Comparison of ENCODE assay signal across 19 cellular contexts in the genomic region with DNA sequence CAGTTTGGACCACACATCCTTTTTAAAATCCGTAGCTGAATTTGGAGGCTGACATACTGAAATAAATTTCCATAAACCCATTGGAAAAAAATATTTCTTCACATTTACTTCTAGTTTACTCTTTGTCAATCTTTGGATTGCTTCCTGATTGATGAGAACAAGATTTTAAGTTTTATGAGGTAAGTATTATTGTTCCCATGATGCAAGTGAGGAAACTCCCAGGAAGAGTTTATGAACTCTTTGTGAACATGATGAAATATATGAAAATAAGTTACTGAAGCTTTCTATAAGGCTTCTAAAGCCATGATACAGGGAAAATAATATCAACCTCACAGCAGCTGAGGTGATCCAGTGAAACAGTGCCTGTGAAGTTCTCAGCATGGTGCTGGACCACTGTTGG.
"Had no signal": no experiment of that assay in that cellular context is flagged by ENCODE, and none has a peak within 500 bp of the region (broad histone marks: within the 10 kb centered on the region; RNA-seq: fewer than 3 reads in every experiment).

No MANE protein-coding gene starts in this region.

- ATAC-seq: gastrocnemius medialis; heart right ventricle; mucosa of descending colon; naive thymus-derived CD8-positive, alpha-beta T cell; stimulated activated effector memory CD8-positive, alpha-beta T cell treated with anti-CD3 and anti-CD28 coated beads, Interleukin-12 subunit alpha, Interleukin-12 subunit beta, amount 100 ng/mL, for 72 hours; stimulated activated naive CD8-positive, alpha-beta T cell treated with anti-CD3 and anti-CD28 coated beads, Interleukin-15, Interleukin-2, amounts not matched to agents 100 U/mL and 50 U/mL, for 24 hours; upper lobe of right lung had no signal

- H3K4me3 ChIP-seq: esophagus muscularis mucosa, gastrocnemius medialis, heart right ventricle, mucosa of descending colon, smooth muscle cell, testis, tibial nerve, upper lobe of right lung had no signal

- H3K4me1 ChIP-seq: esophagus muscularis mucosa, gastrocnemius medialis, testis, tibial nerve, upper lobe of right lung had no signal

- DNase-seq: effector memory CD4-positive, alpha-beta T cell; gastrocnemius medialis; heart right ventricle; hypothalamus; kidney glomerular epithelial cell; mucosa of descending colon; naive thymus-derived CD8-positive, alpha-beta T cell; posterior cingulate gyrus; stimulated activated CD4-positive, alpha-beta T cell treated with anti-CD3 and anti-CD28 coated beads, Interleukin-2, amount 100 ng/mL, for 48 hours; stimulated activated CD8-positive, alpha-beta memory T cell treated with anti-CD3 and anti-CD28 coated beads, Interleukin-4, amount 100 ng/mL, for 48 hours; stimulated activated naive CD8-positive, alpha-beta T cell treated with anti-CD3 and anti-CD28 coated beads, Interleukin-15, Interleukin-2, amounts not matched to agents 100 U/mL and 50 U/mL, for 24 hours; testis; upper lobe of right lung had no signal

- H3K9me3 ChIP-seq: esophagus muscularis mucosa, gastrocnemius medialis, mucosa of descending colon, neutrophil, testis, tibial nerve, upper lobe of right lung had no signal

- H3K27ac ChIP-seq: epithelial cell of prostate, esophagus muscularis mucosa, gastrocnemius medialis, heart right ventricle, neutrophil, testis, upper lobe of right lung had no signal

- H3K27me3 ChIP-seq: esophagus muscularis mucosa, gastrocnemius medialis, heart right ventricle, neutrophil, testis, tibial nerve, upper lobe of right lung had no signal

- H3K4me2 ChIP-seq: smooth muscle cell had no signal

- H3K36me3 ChIP-seq: esophagus muscularis mucosa, gastrocnemius medialis, heart right ventricle, neutrophil, tibial nerve, upper lobe of right lung had no signal
